8 cellular contexts compared by ENCODE assay signal in the genomic region with DNA sequence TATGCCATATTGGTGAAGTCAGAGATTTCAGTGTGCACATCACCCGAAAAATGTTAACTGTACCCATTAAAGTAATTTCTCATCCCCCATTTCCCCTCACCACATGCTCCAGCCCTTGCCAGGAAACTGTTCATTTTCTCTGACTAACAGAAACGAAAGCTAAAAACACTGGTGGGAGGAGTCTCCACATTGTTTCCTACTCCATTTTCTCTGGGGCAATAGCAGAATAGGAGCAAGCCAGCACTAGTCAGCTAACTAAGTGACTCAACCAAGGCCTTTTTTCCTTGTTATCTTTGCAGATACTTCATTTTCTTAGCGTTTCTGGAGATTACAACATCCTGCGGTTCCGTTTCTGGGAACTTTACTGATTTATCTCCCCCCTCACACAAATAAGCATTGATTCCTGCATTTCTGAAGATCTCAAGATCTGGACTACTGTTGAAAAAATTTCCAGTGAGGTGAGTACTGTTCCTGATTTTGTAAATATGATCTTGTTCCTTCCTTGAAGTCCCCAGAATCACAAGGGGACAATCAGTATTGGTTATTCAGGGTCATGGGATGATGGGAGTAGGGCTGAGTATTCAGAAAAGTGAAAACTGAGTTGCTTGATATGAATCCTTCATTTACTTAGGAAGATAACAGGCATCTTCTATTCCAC. TPM values are rescaled to one million over a fixed set of nuclear protein-coding genes. Genes with fewer than 3 reads are reported as not detected.
DNase-seq lines count a peak whose midpoint lies in the region; ATAC-seq, FAIRE-seq and TF ChIP-seq lines count a peak whose summit lies in the region.

A gene (plus strand): TSS at position 204 of the 658 bp plus-strand sequence. CDS start 4,774 bp downstream, outside the sequence.

- peak within 1 kb of the TSS; percentile 83 for H2AFZ ChIP-seq in fibroblast of lung (ENCODE audit: low read length)

- H3K4me3 Mint-ChIP-seq in activated T-cell treated with anti-CD3 and anti-CD28 coated beads, Interleukin-2, amount 50 U/mL, for 4 hours: peak within 1 kb of the TSS; percentile 91

- FAIRE-seq in urothelium cell line (lab: Jason Lieb, UNC): no peak

- H3K4me3 ChIP-seq in fibroblast of lung (replicated peaks in 1 of 4; ENCODE audit: control extremely low read depth in 1 of 4, insufficient read depth in 1 of 4, low read depth in 3 of 4, low read length in 4 of 4) (peak within 1 kb of the TSS; percentile 71 to 100 (median 84)), neutrophil (ENCODE audit: low read depth in 1 of 2, low read length in 1 of 2) (peak within 1 kb of the TSS; percentile 76 to 94)

- H3K4me1 Mint-ChIP-seq in activated T-cell treated with anti-CD3 and anti-CD28 coated beads, Interleukin-2, amount 50 U/mL, for 4 hours (ENCODE audit: low read depth): peaks cover 52% of the 10 kb centered on the region

- H3K27ac ChIP-seq in fibroblast of lung (ENCODE audit: insufficient read depth, low read length) (peak within 1 kb of the TSS; percentile 94), neutrophil (peak within 1 kb of the TSS; percentile 88)

- no peaks in the 10 kb centered on the region for H3K27me3 ChIP-seq in fibroblast of lung (ENCODE audit: control insufficient read depth, insufficient read depth, low read length)
- no peaks in the 10 kb centered on the region for H3K27me3 ChIP-seq in neutrophil

- peaks cover 34% of the 10 kb centered on the region for H3K36me3 Mint-ChIP-seq in activated T-cell treated with anti-CD3 and anti-CD28 coated beads, Interleukin-2, amount 50 U/mL, for 4 hours (ENCODE audit: insufficient read depth)

- no peaks in the 10 kb centered on the region for H3K27me3 Mint-ChIP-seq in activated T-cell treated with anti-CD3 and anti-CD28 coated beads, Interleukin-2, amount 50 U/mL, for 4 hours (ENCODE audit: low read depth)

- TF ChIP-seq CTCF in fibroblast of lung (conservative IDR thresholded peaks at IDR 0.05 in 1 of 2, IDR thresholded peaks at IDR 0.05 in 1 of 2; ENCODE audit: low read depth in 1 of 2, low read length in 2 of 2) (no peak), neutrophil (IDR thresholded peaks at IDR 0.05) (no peak)

- DNase-seq in NCI-H2081 (lab: John Stamatoyannopoulos, UW) (peak; percentile 12 to 57), NCI-H2081 treated with DMSO at 0.1 percent for 48 hours (lab: John Stamatoyannopoulos, UW) (no peak), NOMO-1 (lab: John Stamatoyannopoulos, UW; ENCODE audit: unreplicated experiment in 2 of 2) (peak; percentile 78 to 96), fibroblast of lung (ENCODE audit: low read depth in 2 of 2) (peak; percentile 97 to 98), urothelium cell line (ENCODE audit: low spot score) (peak; percentile 63)
- peak; percentile 45 for DNase-seq in activated T-cell treated with anti-CD3 and anti-CD28 coated beads, Interleukin-2, amount 50 U/mL, for 4 hours

- ATAC-seq in HG02840 (IDR thresholded peaks at IDR 0.05; ENCODE audit: low FRiP score, unreplicated experiment): peak; percentile 56
- ATAC-seq in activated T-cell treated with anti-CD3 and anti-CD28 coated beads, Interleukin-2, amount 50 U/mL, for 4 hours: peak; percentile 80

- peak within 1 kb of the TSS; percentile 75 for H3K9ac ChIP-seq in fibroblast of lung (ENCODE audit: insufficient read depth, low read length)

- peaks cover 11% of the 10 kb centered on the region for H3K4me1 ChIP-seq in fibroblast of lung (ENCODE audit: control insufficient read depth, extremely low read depth, insufficient read depth, low read length)
- H3K4me1 ChIP-seq in neutrophil (ENCODE audit: control insufficient read depth in 1 of 2, insufficient read depth in 1 of 2, low read depth in 1 of 2, low read length in 1 of 2): peaks cover 69 to 87% of the 10 kb centered on the region in 2 experiments

- H3K9me3 ChIP-seq in fibroblast of lung (ENCODE audit: control insufficient read depth, insufficient read depth, low read depth, low read length) (no peaks in the 10 kb centered on the region), neutrophil (no peaks in the 10 kb centered on the region)

- H3K4me2 ChIP-seq in fibroblast of lung (ENCODE audit: extremely low read depth, insufficient read depth, low read length): peak within 1 kb of the TSS; percentile 52

- H3K36me3 ChIP-seq in fibroblast of lung (ENCODE audit: control insufficient read depth, insufficient read depth, low read length) (no peaks in the 10 kb centered on the region), neutrophil (peaks cover under 1% of the 10 kb centered on the region)

- H3K9me3 Mint-ChIP-seq in activated T-cell treated with anti-CD3 and anti-CD28 coated beads, Interleukin-2, amount 50 U/mL, for 4 hours: no peaks in the 10 kb centered on the region

- H3K79me2 ChIP-seq in fibroblast of lung (ENCODE audit: control insufficient read depth, insufficient read depth, low read length): peaks cover 46% of the 10 kb centered on the region

- H4K20me1 ChIP-seq in fibroblast of lung (ENCODE audit: control insufficient read depth, extremely low read depth, insufficient read depth, low read length): no peaks in the 10 kb centered on the region

RNA-seq across cellular contexts. Expression of the gene that starts here (rescaled TPM):
- 100 to 1,000 TPM; 186 to 199 (median 196) TPM for total RNA-seq in activated T-cell treated with anti-CD3 and anti-CD28 coated beads, Interleukin-2, amount 50 U/mL, for 4 hours
- total RNA-seq in fibroblast of lung: 134 and 141 TPM in 2 replicates
- 193 and 223 TPM in 2 replicates for polyA plus RNA-seq in fibroblast of lung
- 124 and 152 TPM in 2 replicates for polyA plus RNA-seq in fibroblast of lung (2012)
- 22.7 and 29.1 TPM in 2 replicates for polyA minus RNA-seq in fibroblast of lung (ENCODE audit: low replicate concordance)
